ENCODE assay signal across 17 cellular contexts in genomic region chr3:60417590-60417989, GRCh38.
"Had no signal": no experiment of that assay in that cellular context is flagged by ENCODE, and none has a peak within 500 bp of the region (broad histone marks: within the 10 kb centered on the region; RNA-seq: fewer than 3 reads in every experiment).

No MANE protein-coding gene starts in this region.

- H3K27me3 Mint-ChIP-seq: activated B cell treated with CpG ODN at 0.5 μM for 24 hours; activated CD4-positive, alpha-beta T cell treated with anti-CD3 and anti-CD28 coated beads, Interleukin-2, amount 10 ng/mL, durations not matched to agents 24 days and 14 days; activated naive CD8-positive, alpha-beta T cell treated with anti-CD3 and anti-CD28 coated beads, Interleukin-2, amount 10 ng/mL, durations not matched to agents 7 days and 5 days; brain; natural killer cell treated with Interleukin-12 subunit alpha and Interleukin-12 subunit beta and Interleukin-15 and Interleukin-18, amount 100 ng/mL, for 72 hours had no signal

- H3K9me3 Mint-ChIP-seq: activated B cell treated with CpG ODN at 0.5 μM for 24 hours; brain; natural killer cell treated with Interleukin-12 subunit alpha and Interleukin-12 subunit beta and Interleukin-15 and Interleukin-18, amount 100 ng/mL, for 72 hours had no signal

- H3K4me1 ChIP-seq: psoas muscle had no signal

- H3K4me1 Mint-ChIP-seq: activated B cell treated with CpG ODN at 0.5 μM for 24 hours; activated CD4-positive, alpha-beta T cell treated with anti-CD3 and anti-CD28 coated beads, Interleukin-2, amount 10 ng/mL, durations not matched to agents 24 days and 14 days; activated naive CD8-positive, alpha-beta T cell treated with anti-CD3 and anti-CD28 coated beads, Interleukin-2, amount 10 ng/mL, durations not matched to agents 7 days and 5 days had no signal

- ATAC-seq: natural killer cell treated with Interleukin-12 subunit alpha and Interleukin-12 subunit beta and Interleukin-15 and Interleukin-18, amount 100 ng/mL, for 72 hours; psoas muscle; sciatic nerve; stimulated activated naive CD8-positive, alpha-beta T cell treated with anti-CD3 and anti-CD28 coated beads, Interleukin-15, Interleukin-2, amounts not matched to agents 100 U/mL and 50 U/mL, for 24 hours had no signal

- H3K36me3 Mint-ChIP-seq: activated naive CD8-positive, alpha-beta T cell treated with anti-CD3 and anti-CD28 coated beads, Interleukin-2, amount 10 ng/mL, durations not matched to agents 7 days and 5 days; brain; natural killer cell treated with Interleukin-12 subunit alpha and Interleukin-12 subunit beta and Interleukin-15 and Interleukin-18, amount 100 ng/mL, for 72 hours had no signal

- H3K27ac ChIP-seq: psoas muscle had no signal

- H3K27ac Mint-ChIP-seq: activated B cell treated with CpG ODN at 0.5 μM for 24 hours; activated CD4-positive, alpha-beta T cell treated with anti-CD3 and anti-CD28 coated beads, Interleukin-2, amount 10 ng/mL, durations not matched to agents 24 days and 14 days; activated naive CD8-positive, alpha-beta T cell treated with anti-CD3 and anti-CD28 coated beads, Interleukin-2, amount 10 ng/mL, durations not matched to agents 7 days and 5 days; activated T-helper 1 cell treated with anti-CD3 and anti-CD28 coated beads, Interleukin-12 subunit alpha, Interleukin-12 subunit beta, Interleukin-2, Interleukin-4 antibody, amounts not matched to agents 30 ng/mL and 10 ng/mL and 1 ng/mL, durations not matched to agents 14 hours and 24 hours and 36 hours; brain; natural killer cell treated with Interleukin-12 subunit alpha and Interleukin-12 subunit beta and Interleukin-15 and Interleukin-18, amount 100 ng/mL, for 72 hours had no signal

- DNase-seq: activated B cell treated with CpG ODN at 0.5 μM for 24 hours; activated CD4-positive, alpha-beta T cell treated with anti-CD3 and anti-CD28 coated beads, Interleukin-2, amount 10 ng/mL, durations not matched to agents 24 days and 14 days; activated CD8-positive, alpha-beta memory T cell treated with anti-CD3 and anti-CD28 coated beads for 24 hours; activated naive CD4-positive, alpha-beta T cell; activated naive CD8-positive, alpha-beta T cell treated with anti-CD3 and anti-CD28 coated beads, Interleukin-2, amount 10 ng/mL, durations not matched to agents 7 days and 5 days; central memory CD4-positive, alpha-beta T cell; effector CD8-positive, alpha-beta T cell; foreskin fibroblast; head of caudate nucleus; psoas muscle; stimulated activated naive CD8-positive, alpha-beta T cell treated with anti-CD3 and anti-CD28 coated beads, Interleukin-15, Interleukin-2, amounts not matched to agents 100 U/mL and 50 U/mL, for 24 hours; T-helper 2 cell; trophoblast cell had no signal

- H3K4me3 Mint-ChIP-seq: activated B cell treated with CpG ODN at 0.5 μM for 24 hours; activated CD4-positive, alpha-beta T cell treated with anti-CD3 and anti-CD28 coated beads, Interleukin-2, amount 10 ng/mL, durations not matched to agents 24 days and 14 days; activated naive CD8-positive, alpha-beta T cell treated with anti-CD3 and anti-CD28 coated beads, Interleukin-2, amount 10 ng/mL, durations not matched to agents 7 days and 5 days; activated T-helper 1 cell treated with anti-CD3 and anti-CD28 coated beads, Interleukin-12 subunit alpha, Interleukin-12 subunit beta, Interleukin-2, Interleukin-4 antibody, amounts not matched to agents 30 ng/mL and 10 ng/mL and 1 ng/mL, durations not matched to agents 14 hours and 24 hours and 36 hours; brain; natural killer cell treated with Interleukin-12 subunit alpha and Interleukin-12 subunit beta and Interleukin-15 and Interleukin-18, amount 100 ng/mL, for 72 hours had no signal

- H3K9me3 ChIP-seq: psoas muscle had no signal

- H3K4me3 ChIP-seq: psoas muscle had no signal
